8 cellular contexts compared by ENCODE assay signal in genomic region chrX:68685722-68686683, GRCh38. TPM values are rescaled to one million over a fixed set of nuclear protein-coding genes. Genes with fewer than 3 reads are reported as not detected.
DNase-seq lines count a peak whose midpoint lies in the region; ATAC-seq and TF ChIP-seq lines count a peak whose summit lies in the region.

No MANE protein-coding gene starts in this region.

- no peak for ATAC-seq in HG03135 (IDR thresholded peaks at IDR 0.05; ENCODE audit: unreplicated experiment)

- H3K9me3 ChIP-seq in Loucy (ENCODE audit: insufficient read depth, low read depth, low read length) (no peaks in the 10 kb centered on the region), ascending aorta (no peaks in the 10 kb centered on the region), subcutaneous abdominal adipose tissue (ENCODE audit: control insufficient read depth in 5 of 5, low read length in 5 of 5) (peaks cover 0 to 3% (median 0%) of the 10 kb centered on the region in 5 donors)

- no peaks in the 10 kb centered on the region for H4K20me1 ChIP-seq in Loucy (ENCODE audit: insufficient read depth, low read length, poor library complexity, severe bottlenecking)

- H3F3A ChIP-seq in Loucy (ENCODE audit: low read depth): no peaks in the 10 kb centered on the region

- H3K36me3 ChIP-seq in Loucy (ENCODE audit: insufficient read depth, low read length) (no peaks in the 10 kb centered on the region), ascending aorta (no peaks in the 10 kb centered on the region), subcutaneous abdominal adipose tissue (ENCODE audit: control insufficient read depth in 5 of 5, insufficient read depth in 5 of 5, low read length in 5 of 5) (no peaks in the 10 kb centered on the region)

- H3K27ac Mint-ChIP-seq in immature natural killer cell: no peak overlapping the region

- H3K27me3 ChIP-seq in Loucy (ENCODE audit: insufficient read depth, low read length, poor library complexity, severe bottlenecking) (no peaks in the 10 kb centered on the region), ascending aorta (no peaks in the 10 kb centered on the region), subcutaneous abdominal adipose tissue (ENCODE audit: control insufficient read depth in 5 of 5, insufficient read depth in 4 of 5, low read length in 5 of 5) (peaks cover 0 to 25% (median 10%) of the 10 kb centered on the region in 5 donors)

- H3K4me3 Mint-ChIP-seq in immature natural killer cell: peak overlapping the region; percentile 41 to 80 (median 74)

- H3K36me3 Mint-ChIP-seq in immature natural killer cell: no peaks in the 10 kb centered on the region

- no peak overlapping the region for H3K9ac ChIP-seq in Loucy (ENCODE audit: low read depth, low read length, poor library complexity, severe bottlenecking)
- H3K9ac ChIP-seq in subcutaneous abdominal adipose tissue (ENCODE audit: low read length in 5 of 5): peak overlapping the region in 1 of 5 donors; percentile 57

- H3K9me2 ChIP-seq in Loucy (replicated peaks; ENCODE audit: low read depth, low read length): no peaks in the 10 kb centered on the region

- H3K27me3 Mint-ChIP-seq in immature natural killer cell (ENCODE audit: low read depth in 3 of 3): peaks cover 0 to 18% (median 2%) of the 10 kb centered on the region in 3 donors

- intact Hi-C loops in ascending aorta (cut with DNase I): no loop called here

- peak overlapping the region; percentile 37 for H3K4me2 ChIP-seq in Loucy (ENCODE audit: low read depth, low read length, poor library complexity, severe bottlenecking)

- peaks cover 8 to 10% of the 10 kb centered on the region in 2 donors for H3K4me1 Mint-ChIP-seq in immature natural killer cell

- H3K9me3 Mint-ChIP-seq in immature natural killer cell: peaks cover 0 to 4% (median 0%) of the 10 kb centered on the region in 6 donors

- DNase-seq in DMS114 treated with DMSO at 0.1 percent for 48 hours (lab: John Stamatoyannopoulos, UW; ENCODE audit: unreplicated experiment) (peak; percentile 11), ascending aorta (ENCODE audit: low spot score in 2 of 2) (peak in 1 of 2 donors; percentile 69), immature natural killer cell (no peak), NCI-H2107 (lab: John Stamatoyannopoulos, UW) (no peak), NCI-H69 (lab: John Stamatoyannopoulos, UW) (no peak)

- peak overlapping the region; percentile 43; the same call in 1 of the 2 replicates for H2AFZ ChIP-seq in Loucy (ENCODE audit: low read length)

- peak overlapping the region; percentile 16 to 28 for H3K27ac ChIP-seq in ascending aorta
- peak overlapping the region; percentile 35 for H3K27ac ChIP-seq in subcutaneous abdominal adipose tissue (ENCODE audit: low read depth, low read length)

- H3K79me2 ChIP-seq in Loucy (ENCODE audit: insufficient read depth, low read length): no peaks in the 10 kb centered on the region

- H3K4me1 ChIP-seq in Loucy (ENCODE audit: insufficient read depth, low read length, poor library complexity, severe bottlenecking) (peaks cover 2% of the 10 kb centered on the region), ascending aorta (no peaks in the 10 kb centered on the region), subcutaneous abdominal adipose tissue (ENCODE audit: control insufficient read depth in 5 of 5, insufficient read depth in 5 of 5, low read length in 5 of 5) (peaks cover 0 to 49% (median 12%) of the 10 kb centered on the region in 5 donors)

- no peak for TF ChIP-seq CTCF in Loucy (conservative IDR thresholded peaks at IDR 0.05; ENCODE audit: low read length)
- no peak for TF ChIP-seq CTCF in ascending aorta (IDR thresholded peaks at IDR 0.05)

- peak overlapping the region; percentile 13 for H3K4me3 ChIP-seq in Loucy (ENCODE audit: low read length, poor library complexity, severe bottlenecking)
- peak overlapping the region in 1 of 2 donors; percentile 60 for H3K4me3 ChIP-seq in ascending aorta
- H3K4me3 ChIP-seq in subcutaneous abdominal adipose tissue (ENCODE audit: low read depth in 1 of 5, low read length in 5 of 5): peak overlapping the region; percentile 42 to 60 (median 43)

RNA-seq across cellular contexts. Expression of gene STARD8, which starts 38.5 kb away (rescaled TPM):
- total RNA-seq in ascending aorta: 16.0 TPM
- polyA plus RNA-seq in immature natural killer cell: under 1 TPM in 2 of 3 donors, not detected in 1; 0.22 to 0.27 TPM
